1 cellular context compared by ENCODE assay signal in the genomic region with DNA sequence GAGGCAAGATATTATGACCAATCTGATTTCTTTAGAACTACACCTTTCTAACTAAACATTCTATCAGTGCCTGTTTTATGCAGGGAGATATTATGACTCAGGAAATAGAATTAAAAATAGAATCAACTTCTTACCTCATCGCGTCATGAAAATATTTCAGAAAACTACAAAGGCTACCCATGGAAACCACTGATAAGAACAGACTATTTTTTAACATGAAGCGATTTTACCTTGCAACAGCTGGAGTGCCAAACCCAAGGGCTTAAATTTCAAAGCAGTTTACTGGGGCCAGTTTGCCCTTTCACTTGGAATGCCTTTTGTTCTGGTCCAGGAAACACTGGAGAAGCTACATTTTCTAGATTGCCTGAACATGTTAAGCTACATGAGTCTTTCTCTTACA.
TF ChIP-seq lines count a peak whose summit lies in the region.

No MANE protein-coding gene starts in this region.

TF ChIP-seq in WTC11, 78 proteins besides CTCF, POLR2A, EP300 and RAD21 (continued from another document):
- TF ChIP-seq, protein P1, sequence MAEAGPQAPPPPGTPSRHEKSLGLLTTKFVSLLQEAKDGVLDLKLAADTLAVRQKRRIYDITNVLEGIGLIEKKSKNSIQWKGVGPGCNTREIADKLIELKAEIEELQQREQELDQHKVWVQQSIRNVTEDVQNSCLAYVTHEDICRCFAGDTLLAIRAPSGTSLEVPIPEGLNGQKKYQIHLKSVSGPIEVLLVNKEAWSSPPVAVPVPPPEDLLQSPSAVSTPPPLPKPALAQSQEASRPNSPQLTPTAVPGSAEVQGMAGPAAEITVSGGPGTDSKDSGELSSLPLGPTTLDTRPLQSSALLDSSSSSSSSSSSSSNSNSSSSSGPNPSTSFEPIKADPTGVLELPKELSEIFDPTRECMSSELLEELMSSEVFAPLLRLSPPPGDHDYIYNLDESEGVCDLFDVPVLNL (CRISPR knock-in tag; IDR thresholded peaks at IDR 0.05; ENCODE audit: borderline replicate concordance, low read depth), result no peak
- no peak for TF ChIP-seq OVOL2 (CRISPR knock-in tag; IDR thresholded peaks at IDR 0.05; ENCODE audit: borderline replicate concordance)
TF ChIP-seq in WTC11: peak in this region for 0.
